ENCODE assay signal across 1 cellular context in genomic region chr6:100276311-100277057, GRCh38.
TF ChIP-seq lines count a peak whose summit lies in the region.

No MANE protein-coding gene starts in this region.

TF ChIP-seq in HCT116, 20 proteins besides CTCF, POLR2A, EP300 and RAD21 (continued from another document):
- TF ChIP-seq MAX (IDR thresholded peaks at IDR 0.05) (no peak), SIN3A (IDR thresholded peaks at IDR 0.05; ENCODE audit: low read depth) (no peak), EGR1 (IDR thresholded peaks at IDR 0.05; ENCODE audit: low read depth) (no peak), CEBPB (IDR thresholded peaks at IDR 0.05; ENCODE audit: low read depth) (no peak)
